Comparison of ENCODE assay signal across 1 cellular context in genomic region chr2:121049921-121050585, GRCh38.
TF ChIP-seq lines count a peak whose summit lies in the region.

No MANE protein-coding gene starts in this region.

TF ChIP-seq in GM23338, 12 proteins besides CTCF, POLR2A, EP300 and RAD21 (continued from another document):
- no peak for TF ChIP-seq ZNF462 (CRISPR knock-in tag; IDR thresholded peaks at IDR 0.05)
- no peak for TF ChIP-seq ZNF114 (CRISPR knock-in tag; IDR thresholded peaks at IDR 0.05)
- no peak for TF ChIP-seq ZNF331 (CRISPR knock-in tag; IDR thresholded peaks at IDR 0.05; ENCODE audit: low read depth)
- TF ChIP-seq JUNB (IDR thresholded peaks at IDR 0.05; ENCODE audit: unreplicated experiment), result no peak
- TF ChIP-seq STAT1 (IDR thresholded peaks at IDR 0.05; ENCODE audit: unreplicated experiment), result no peak
TF ChIP-seq in GM23338: peak in this region for 0.
